In genomic region chr7:147858421-147858820, GRCh38 we compare ENCODE assay signal across 33 cellular contexts.
"Had no signal": no experiment of that assay in that cellular context is flagged by ENCODE, and none has a peak within 500 bp of the region (broad histone marks: within the 10 kb centered on the region; RNA-seq: fewer than 3 reads in every experiment).

No MANE protein-coding gene starts in this region.

- FAIRE-seq: endothelial cell of umbilical vein, islet of Langerhans had no signal

- H3K27ac ChIP-seq: colonic mucosa, esophagus muscularis mucosa, foreskin keratinocyte, gastroesophageal sphincter, heart left ventricle, hepatocyte, parathyroid adenoma, prostate gland, right atrium auricular region, suprapubic skin, transverse colon, upper lobe of right lung, uterus had no signal

- H3K79me2 ChIP-seq: hepatocyte, parathyroid adenoma had no signal

- ATAC-seq: foreskin keratinocyte; gastroesophageal sphincter; heart left ventricle; left ventricle myocardium superior; mucosa of descending colon; natural killer cell treated with Interleukin-12 subunit alpha and Interleukin-12 subunit beta and Interleukin-15 and Interleukin-18, amount 100 ng/mL, for 72 hours; sciatic nerve; stimulated activated naive CD8-positive, alpha-beta T cell treated with anti-CD3 and anti-CD28 coated beads, Interleukin-15, amount 100 ng/mL, for 72 hours; upper lobe of right lung had no signal

- H3K36me3 ChIP-seq: colonic mucosa, esophagus muscularis mucosa, gastroesophageal sphincter, heart left ventricle, prostate gland, right atrium auricular region, suprapubic skin, transverse colon, upper lobe of right lung, uterus had no signal

- H3K9me3 ChIP-seq: colonic mucosa, gastroesophageal sphincter, mucosa of descending colon, prostate gland, right atrium auricular region, suprapubic skin, transverse colon, upper lobe of right lung, uterus had no signal

- H3K27me3 Mint-ChIP-seq: dendritic cell treated with granulocyte-macrophage colony-stimulating factor and Interleukin-4, amounts not matched to agents 40 ng/mL and 50 ng/mL, for 4 days; memory B cell; naive B cell; natural killer cell treated with Interleukin-12 subunit alpha and Interleukin-12 subunit beta and Interleukin-15 and Interleukin-18, amount 100 ng/mL, for 72 hours; stimulated activated naive CD8-positive, alpha-beta T cell treated with anti-CD3 and anti-CD28 coated beads, Interleukin-15, amount 100 ng/mL, for 72 hours had no signal

- H3K4me1 ChIP-seq: colonic mucosa, foreskin keratinocyte, heart left ventricle, parathyroid adenoma, prostate gland, right atrium auricular region, suprapubic skin, transverse colon, upper lobe of right lung, uterus had no signal

- H3K9me3 Mint-ChIP-seq: mesothelial cell of epicardium had no signal

- H3K4me3 ChIP-seq: colonic mucosa, esophagus muscularis mucosa, gastroesophageal sphincter, heart left ventricle, hepatocyte, lung, mucosa of descending colon, prostate gland, right atrium auricular region, smooth muscle cell, suprapubic skin, transverse colon, upper lobe of right lung, uterus had no signal

- H2AFZ ChIP-seq: hepatocyte, parathyroid adenoma had no signal

- H3K27me3 ChIP-seq: colonic mucosa, esophagus muscularis mucosa, foreskin keratinocyte, gastroesophageal sphincter, heart left ventricle, hepatocyte, right atrium auricular region, suprapubic skin, transverse colon, upper lobe of right lung, uterus had no signal

- H3K9ac ChIP-seq: parathyroid adenoma had no signal

- H3K27ac Mint-ChIP-seq: dendritic cell treated with granulocyte-macrophage colony-stimulating factor and Interleukin-4, amounts not matched to agents 40 ng/mL and 50 ng/mL, for 4 days; memory B cell; mesothelial cell of epicardium; naive B cell; natural killer cell treated with Interleukin-12 subunit alpha and Interleukin-12 subunit beta and Interleukin-15 and Interleukin-18, amount 100 ng/mL, for 72 hours; stimulated activated naive CD8-positive, alpha-beta T cell treated with anti-CD3 and anti-CD28 coated beads, Interleukin-15, amount 100 ng/mL, for 72 hours had no signal

- H3K4me3 Mint-ChIP-seq: dendritic cell treated with granulocyte-macrophage colony-stimulating factor and Interleukin-4, amounts not matched to agents 40 ng/mL and 50 ng/mL, for 4 days; memory B cell; mesothelial cell of epicardium; naive B cell; natural killer cell treated with Interleukin-12 subunit alpha and Interleukin-12 subunit beta and Interleukin-15 and Interleukin-18, amount 100 ng/mL, for 72 hours; neural crest cell; stimulated activated naive CD8-positive, alpha-beta T cell treated with anti-CD3 and anti-CD28 coated beads, Interleukin-15, amount 100 ng/mL, for 72 hours had no signal

- DNase-seq: colonic mucosa; effector CD8-positive, alpha-beta T cell; foreskin keratinocyte; heart left ventricle; left ventricle myocardium superior; mucosa of descending colon; naive B cell; stimulated activated CD4-positive, alpha-beta T cell treated with anti-CD3 and anti-CD28 coated beads, Interleukin-12 subunit alpha, Interleukin-12 subunit beta, amount 100 ng/mL, for 4 hours; stimulated activated CD4-positive, alpha-beta T cell treated with anti-CD3 and anti-CD28 coated beads, Interleukin-1b, Interleukin-23, amount 100 ng/mL, for 48 hours; stimulated activated CD4-positive, alpha-beta T cell treated with anti-CD3 and anti-CD28 coated beads, Interleukin-4, amount 100 ng/mL, for 1 hour; stimulated activated CD8-positive, alpha-beta memory T cell treated with anti-CD3 and anti-CD28 coated beads, Interleukin-4, amount 100 ng/mL, for 48 hours; stimulated activated naive CD4-positive, alpha-beta T cell; stimulated activated naive CD8-positive, alpha-beta T cell treated with anti-CD3 and anti-CD28 coated beads, Interleukin-15, amount 100 ng/mL, for 72 hours; transverse colon; upper lobe of right lung; uterus had no signal

- H3K4me1 Mint-ChIP-seq: memory B cell; naive B cell; neural crest cell; stimulated activated naive CD8-positive, alpha-beta T cell treated with anti-CD3 and anti-CD28 coated beads, Interleukin-15, amount 100 ng/mL, for 72 hours had no signal

- H3K4me2 ChIP-seq: hepatocyte, smooth muscle cell had no signal

- H3K36me3 Mint-ChIP-seq: memory B cell; mesothelial cell of epicardium; naive B cell; natural killer cell treated with Interleukin-12 subunit alpha and Interleukin-12 subunit beta and Interleukin-15 and Interleukin-18, amount 100 ng/mL, for 72 hours had no signal
